Comparison of ENCODE assay signal across 8 cellular contexts in the genomic region with DNA sequence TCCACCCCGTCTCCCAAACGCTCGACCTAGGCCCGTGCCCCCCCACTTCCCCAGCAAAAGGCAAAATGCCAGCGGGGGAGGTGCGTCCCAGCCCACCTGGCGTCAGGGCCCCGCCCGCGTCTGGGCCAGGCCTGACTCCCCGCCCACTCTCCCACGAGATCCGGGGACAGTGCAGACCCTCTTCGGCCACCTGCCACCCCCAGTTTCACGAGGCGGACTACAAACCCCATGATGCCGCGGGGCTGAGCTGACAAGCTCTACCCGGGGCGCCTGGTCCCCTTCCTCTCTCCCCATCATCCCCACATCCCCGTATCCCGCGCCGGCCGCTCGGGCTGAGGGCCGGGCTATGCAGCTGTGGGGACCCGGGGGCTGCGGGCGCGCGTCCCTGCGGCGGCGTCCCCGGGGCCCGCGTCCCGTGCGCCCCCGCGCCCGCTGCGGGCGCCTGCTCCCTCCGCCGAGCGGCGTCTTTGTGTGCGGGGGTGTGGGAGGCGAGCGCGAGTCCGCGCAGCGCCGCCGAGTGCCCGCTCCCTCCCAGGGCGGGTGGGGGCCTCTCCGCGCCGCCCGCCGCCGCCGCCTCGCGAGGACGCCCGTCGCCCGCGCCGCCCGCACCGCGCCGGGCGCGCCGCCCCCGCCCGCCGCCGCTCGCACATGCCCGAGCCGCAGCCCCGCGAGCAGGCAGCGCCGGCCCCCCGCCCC. TPM values are rescaled to one million over a fixed set of nuclear protein-coding genes. Genes with fewer than 3 reads are reported as not detected.
DNase-seq lines count a peak whose midpoint lies in the region; ATAC-seq and TF ChIP-seq lines count a peak whose summit lies in the region.

A gene (plus strand): TSS at position 283 of the 696 bp plus-strand sequence. CDS start 490 bp downstream, outside the sequence.

- H3K27ac ChIP-seq in HL-60 (replicated peaks) (peak within 1 kb of the TSS; percentile 5; the same call in 1 of the 2 replicates), Peyer's patch (peak within 1 kb of the TSS; percentile 29 to 90 (median 83)), brain microvascular endothelial cell (no peak within 1 kb of the TSS), layer of hippocampus (ENCODE audit: low read depth, low read length) (peak within 1 kb of the TSS; percentile 87)

- H3K36me3 ChIP-seq in Peyer's patch (no peaks in the 10 kb centered on the region), brain microvascular endothelial cell (replicated peaks) (no peaks in the 10 kb centered on the region)

- ATAC-seq in GM21367 (IDR thresholded peaks at IDR 0.05; ENCODE audit: unreplicated experiment) (no peak), HG02571 (IDR thresholded peaks at IDR 0.05; ENCODE audit: unreplicated experiment) (no peak)

- TF ChIP-seq CTCF in HL-60 (IDR thresholded peaks at IDR 0.05; ENCODE audit: insufficient read depth, low read length) (no peak), Peyer's patch (IDR thresholded peaks at IDR 0.05) (no peak), brain microvascular endothelial cell (IDR thresholded peaks at IDR 0.05; ENCODE audit: low read depth, low read length, missing control alignments) (no peak)

- DNase-seq in CD1c-positive myeloid dendritic cell (ENCODE audit: extremely low spot score): peak; percentile 37
- DNase-seq in HL-60 (ENCODE audit: low read depth in 1 of 2, low spot score in 1 of 2): no peak
- DNase-seq in Peyer's patch: peak in 2 of 3 donors; percentile 64 to 73
- no peak for DNase-seq in brain microvascular endothelial cell
- peak; percentile 47 for DNase-seq in stimulated activated CD4-positive, alpha-beta T cell treated with anti-CD3 and anti-CD28 coated beads, Interleukin-4, amount 100 ng/mL, for 24 hours

- no peak for TF ChIP-seq POLR2A in Peyer's patch (IDR thresholded peaks at IDR 0.05)

- H3K4me1 ChIP-seq in Peyer's patch: peaks cover 9 to 49% (median 37%) of the 10 kb centered on the region in 4 donors

- H3K4me3 ChIP-seq in HL-60 (replicated peaks; ENCODE audit: insufficient read depth, low read length) (peak within 1 kb of the TSS; percentile 70), Peyer's patch (peak within 1 kb of the TSS; percentile 51 to 83 (median 77)), brain microvascular endothelial cell (ENCODE audit: low read depth, low read length) (peak within 1 kb of the TSS; percentile 59)

- H3K27me3 ChIP-seq in HL-60 (ENCODE audit: insufficient read depth, poor library complexity, severe bottlenecking) (no peaks in the 10 kb centered on the region), Peyer's patch (no peaks in the 10 kb centered on the region), brain microvascular endothelial cell (replicated peaks) (no peaks in the 10 kb centered on the region), layer of hippocampus (ENCODE audit: control insufficient read depth, insufficient read depth, low read length) (no peaks in the 10 kb centered on the region)

- H3K9me3 ChIP-seq in Peyer's patch: no peaks in the 10 kb centered on the region

- in situ Hi-C loops in brain microvascular endothelial cell (cut with HindIII; ENCODE audit: low pct_ligation_motif_present, low sequenced_read_pairs): no loop called here

RNA-seq across cellular contexts. Expression of the gene that starts here (rescaled TPM):
- total RNA-seq in Peyer's patch: 10 to 100 TPM in 1 of 4 donors, 1 to 10 TPM in 3; 4.2 to 14.9 (median 8.3) TPM

Comparison
In these comparisons a context has a peak if more than half of its experiments do, and no peak if none do; other contexts are left out.
1. DNase-seq: peak in CD1c-positive myeloid dendritic cell (single experiment), Peyer's patch (2 of 3) and stimulated activated CD4-positive, alpha-beta T cell treated with anti-CD3 and anti-CD28 coated beads, Interleukin-4, amount 100 ng/mL, for 24 hours (single experiment); none in HL-60 (0 of 2) and brain microvascular endothelial cell (single experiment).
2. Peak in every context shown above with its lines, with median percentiles within 50 percentile points of each other: H3K4me3 ChIP-seq.